9 cellular contexts compared by ENCODE assay signal in the genomic region with DNA sequence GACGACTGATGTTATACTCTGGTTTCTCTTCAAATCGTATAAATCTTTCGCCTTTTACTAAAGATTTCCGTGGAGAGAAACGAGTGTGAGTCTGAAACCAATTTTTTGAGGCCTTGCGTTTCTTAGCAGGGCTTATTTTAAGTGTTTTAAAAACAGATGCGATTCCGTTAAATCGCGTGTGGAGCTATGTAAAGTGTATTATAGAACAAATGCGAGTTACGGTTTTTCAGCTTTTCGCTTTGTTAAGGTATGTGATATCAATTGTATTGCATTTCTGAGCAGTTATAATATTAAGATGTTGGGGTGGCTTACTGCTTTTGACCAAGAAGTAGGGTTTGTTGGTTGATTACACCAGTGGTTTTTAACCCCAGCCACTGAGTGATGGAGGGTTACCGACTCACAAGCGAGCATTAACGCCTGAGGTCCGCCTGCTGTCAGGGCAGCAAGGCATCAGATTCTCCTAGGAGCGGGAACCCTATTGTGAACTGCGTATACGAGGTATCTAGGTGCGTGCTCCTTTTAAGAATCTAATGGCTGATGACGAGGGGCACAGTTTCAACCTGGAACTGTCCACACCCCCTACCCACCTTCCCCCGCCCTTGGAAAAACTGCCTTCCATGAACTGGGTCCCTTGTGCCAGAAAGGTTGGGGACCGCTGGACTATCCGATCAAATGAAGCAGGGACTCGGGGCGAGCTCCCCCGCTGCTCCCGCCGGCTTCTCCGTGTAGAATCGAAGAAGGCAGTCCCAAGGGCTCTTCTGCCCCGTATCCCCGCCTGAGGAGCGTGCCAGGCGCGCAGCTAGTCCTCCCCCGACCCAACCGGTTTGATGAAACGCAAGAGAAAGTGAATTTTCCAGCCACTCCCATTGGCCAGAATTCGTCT. TPM values are rescaled to one million over a fixed set of nuclear protein-coding genes. Genes with fewer than 3 reads are reported as not detected.
DNase-seq lines count a peak whose midpoint lies in the region; ATAC-seq and TF ChIP-seq lines count a peak whose summit lies in the region.
"Had no signal": no experiment of that assay in that cellular context is flagged by ENCODE, and none has a peak within 500 bp of the region (broad histone marks: within the 10 kb centered on the region; RNA-seq: fewer than 3 reads in every experiment).

No MANE protein-coding gene starts in this region.

- DNase-seq in BJ (ENCODE audit: low read depth) (peak; percentile 93), NCI-H524 (lab: John Stamatoyannopoulos, UW) (peak; percentile 95 to 96), coronary artery (ENCODE audit: low spot score) (peak; percentile 88), left colon (peak; percentile 88 to 92)
- peak; percentile 80 to 82 for DNase-seq in activated CD4-positive, alpha-beta T cell treated with anti-CD3 and anti-CD28 coated beads for 4 hours
- DNase-seq in stimulated activated CD4-positive, alpha-beta T cell treated with anti-CD3 and anti-CD28 coated beads, Interleukin-1b, Interleukin-23, amount 100 ng/mL, for 4 hours (ENCODE audit: low read depth in 2 of 2), result peak; percentile 57 to 72

- intact Hi-C loops in left colon (cut with DNase I, micrococcal nuclease), result loop anchor here in 1 of 2 donors (10.0 kb wide), 1 partner anchor 66 kb away; no protein-coding TSS in a partner anchor

- H3K27me3 ChIP-seq in BJ (ENCODE audit: control insufficient read depth, insufficient read depth, low read length), result no peaks in the 10 kb centered on the region

- POLR2A ChIA-PET in BJ (lab: Charles Lee), result interaction anchor here (0.6 to 1.6 kb wide), 11 partner anchors 10 to 933 kb away, joined by 4 to 10 read pairs (median 4); partner anchors contain the start of genes MFN2 and PLOD1

- peak overlapping the region; percentile 51 for H3K4me3 ChIP-seq in BJ (ENCODE audit: low read depth, low read length)
- peak overlapping the region; percentile 80 for H3K4me3 ChIP-seq in coronary artery

- TF ChIP-seq CTCF in BJ (IDR thresholded peaks at IDR 0.05; ENCODE audit: insufficient read depth, low read depth, low read length) (no peak), coronary artery (IDR thresholded peaks at IDR 0.05) (no peak)

- ATAC-seq in GM19324 (IDR thresholded peaks at IDR 0.05; ENCODE audit: low FRiP score, unreplicated experiment) (peak; percentile 46), HG03457 (IDR thresholded peaks at IDR 0.05; ENCODE audit: unreplicated experiment) (peak; percentile 43), left colon (peak; percentile 84)

- CTCF ChIA-PET in BJ (lab: Yijun Ruan, JAX), result interaction anchor here (1.0 to 1.6 kb wide), 7 partner anchors 12 to 124 kb away, joined by 3 to 6 read pairs (median 3); partner anchors contain the start of gene NPPA

- H3K27ac ChIP-seq in coronary artery, result peak overlapping the region; percentile 90 to 98

- no peaks in the 10 kb centered on the region for H3K36me3 ChIP-seq in BJ (ENCODE audit: control insufficient read depth, insufficient read depth, low read length)

RNA-seq across cellular contexts. Expression of gene KIAA2013, which starts 17.8 kb away (rescaled TPM):
- 48.2 and 70.0 TPM in 2 replicates for polyA plus RNA-seq in BJ (2011; rRNA removed)
- polyA minus RNA-seq in BJ (2011; rRNA and poly(A)+ RNA removed), result 30.4 and 43.0 TPM in 2 replicates
- 100 to 1,000 TPM; 105 to 120 TPM for total RNA-seq in left colon

RNA-seq across cellular contexts. Expression of gene PLOD1, which starts 26.1 kb away (rescaled TPM):
- 528 and 851 TPM in 2 replicates for polyA plus RNA-seq in BJ (2011; rRNA removed)
- polyA minus RNA-seq in BJ (2011; rRNA and poly(A)+ RNA removed), result 252 and 298 TPM in 2 replicates
- 10 to 100 TPM; 36.4 to 49.8 TPM for total RNA-seq in left colon

RNA-seq across cellular contexts. Expression of gene NPPB, which starts 49.6 kb away (rescaled TPM):
- polyA plus RNA-seq in BJ (2011; rRNA removed), result 0.12 and 0.38 TPM in 2 replicates
- polyA minus RNA-seq in BJ (2011; rRNA and poly(A)+ RNA removed), result not detected in 2 replicates
- not detected for total RNA-seq in left colon
- total RNA-seq: activated CD8-positive, alpha-beta memory T cell treated with anti-CD3 and anti-CD28 coated beads for 36 hours had no signal

Comparison
In these comparisons a context has a peak if more than half of its experiments do, and no peak if none do; other contexts are left out.
1. Peak in every context shown above with its lines: DNase-seq, ATAC-seq, H3K4me3 ChIP-seq and H3K27ac ChIP-seq.